Comparison of ENCODE assay signal across 27 cellular contexts in the genomic region with DNA sequence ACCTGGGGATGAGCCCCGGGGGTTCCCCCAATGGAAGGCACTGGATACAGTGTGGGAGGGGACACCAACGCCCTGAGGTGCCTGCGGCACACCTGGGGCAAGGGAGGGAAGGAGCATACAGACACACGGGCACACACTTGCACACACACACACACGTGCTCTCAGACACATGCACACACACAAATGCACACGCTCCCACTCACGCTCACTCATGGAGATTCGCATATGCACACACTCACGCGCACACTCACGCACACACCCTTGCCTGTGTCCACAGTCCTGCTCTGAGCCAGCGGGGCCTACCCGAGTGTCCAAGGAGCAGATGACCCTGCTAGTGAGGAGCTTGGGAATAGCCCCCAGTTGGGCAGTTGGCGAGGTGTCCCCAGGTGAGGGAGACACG. TPM values are rescaled to one million over a fixed set of nuclear protein-coding genes. Genes with fewer than 3 reads are reported as not detected.
A peak's percentile ranks its signal among the peaks of the same experiment; 100 is the strongest.
DNase-seq lines count a peak whose midpoint lies in the region; ATAC-seq, FAIRE-seq and TF ChIP-seq lines count a peak whose summit lies in the region.
"Had no signal": no experiment of that assay in that cellular context is flagged by ENCODE, and none has a peak within 500 bp of the region (broad histone marks: within the 10 kb centered on the region; RNA-seq: fewer than 3 reads in every experiment).

No MANE protein-coding gene starts in this region.

- no peak overlapping the region for H3K4me3 Mint-ChIP-seq in activated CD4-positive, alpha-beta T cell treated with anti-CD3 and anti-CD28 coated beads, Interleukin-2, amount 10 ng/mL, durations not matched to agents 24 days and 14 days
- H3K4me3 Mint-ChIP-seq in activated T-helper 2 cell treated with anti-CD3 and anti-CD28 coated beads, Interferon-gamma antibody, Interleukin-2, Interleukin-4, amounts not matched to agents 10 μg/mL and 5 μg/mL and 100 μg/mL, durations not matched to agents 14 hours and 24 hours and 36 hours (ENCODE audit: low read depth) = no peak overlapping the region
- H3K4me3 Mint-ChIP-seq: H9, HFFc6, IgD-negative memory B cell had no signal

- H2AK5ac ChIP-seq in H1 (ENCODE audit: low read depth, low read length) = no peak overlapping the region

- H3K4me3 ChIP-seq in HepG2 (replicated peaks in 1 of 3; ENCODE audit: insufficient read depth in 1 of 3, low read depth in 2 of 3, low read length in 3 of 3) (no peak overlapping the region), right lobe of liver (no peak overlapping the region), H1 (ENCODE audit: extremely low read depth in 1 of 4, insufficient read depth in 2 of 4, low read depth in 3 of 4, low read length in 4 of 4) (no peak overlapping the region), spleen (peak overlapping the region in 1 of 8 donors; percentile 56)
- H3K4me3 ChIP-seq: SJSA1 had no signal

- no peak overlapping the region for H3K56ac ChIP-seq in H1 (replicated peaks; ENCODE audit: insufficient read length, low read depth, low read length)

- H3K27me3 Mint-ChIP-seq in activated CD4-positive, alpha-beta T cell treated with anti-CD3 and anti-CD28 coated beads, Interleukin-2, amount 10 ng/mL, durations not matched to agents 24 days and 14 days = peaks cover 2% of the 10 kb centered on the region
- no peaks in the 10 kb centered on the region for H3K27me3 Mint-ChIP-seq in activated T-helper 2 cell treated with anti-CD3 and anti-CD28 coated beads, Interferon-gamma antibody, Interleukin-2, Interleukin-4, amounts not matched to agents 10 μg/mL and 5 μg/mL and 100 μg/mL, durations not matched to agents 14 hours and 24 hours and 36 hours (ENCODE audit: low read depth)

- no peak overlapping the region for H2BK12ac ChIP-seq in H1 (ENCODE audit: low read depth, low read length)

- H2BK20ac ChIP-seq in H1 (ENCODE audit: low read length) = no peak overlapping the region

- no peak overlapping the region for H3K27ac Mint-ChIP-seq in activated CD4-positive, alpha-beta T cell treated with anti-CD3 and anti-CD28 coated beads, Interleukin-2, amount 10 ng/mL, durations not matched to agents 24 days and 14 days
- no peak overlapping the region for H3K27ac Mint-ChIP-seq in activated T-helper 2 cell treated with anti-CD3 and anti-CD28 coated beads, Interferon-gamma antibody, Interleukin-2, Interleukin-4, amounts not matched to agents 10 μg/mL and 5 μg/mL and 100 μg/mL, durations not matched to agents 14 hours and 24 hours and 36 hours
- H3K27ac Mint-ChIP-seq: HFFc6 had no signal

- no TSS peak for BruUV-seq in HepG2 (replicated peaks; lab: Mats Ljungman, UMichigan)

- H2AFZ ChIP-seq in HepG2 (ENCODE audit: low read length) (no peak overlapping the region), H1 (ENCODE audit: low read length) (no peak overlapping the region)

- no peak for ATAC-seq in HepG2
- no peak for ATAC-seq in right lobe of liver

- no peaks in the 10 kb centered on the region for H3K79me2 ChIP-seq in HepG2 (ENCODE audit: insufficient read depth, low read length)
- no peaks in the 10 kb centered on the region for H3K79me2 ChIP-seq in H1 (ENCODE audit: control insufficient read depth in 1 of 2, insufficient read depth in 2 of 2, low read length in 2 of 2)

- 71% methylated on average over 13 of the region's 15 CpGs for WGBS in HepG2 (ENCODE audit: low lambda C conversion rate)
- WGBS in right lobe of liver (ENCODE audit: insufficient coverage, low coverage, low lambda C conversion rate, missing lambda C conversion rate) = 60% methylated on average over 2 of the region's 15 CpGs
- 87% methylated on average over 15 of the region's 15 CpGs; no CpG with 5 or more reads in 1 of the 2 experiments for WGBS in H1 (ENCODE audit: extremely low coverage in 1 of 2, insufficient coverage in 1 of 2, insufficient read length in 1 of 2, insufficient replicate concordance in 2 of 2, low coverage in 1 of 2, low lambda C conversion rate in 2 of 2, missing lambda C conversion rate in 1 of 2), 2 experiments
- 84 to 93% (median 91%) methylated on average over 11 to 15 of the region's 15 CpGs for WGBS in spleen, 5 donors

- H3K4ac ChIP-seq in H1 (replicated peaks; ENCODE audit: insufficient read length, low read depth, low read length) = no peak overlapping the region

- TF ChIP-seq EP300 in HepG2 (IDR thresholded peaks at IDR 0.05; ENCODE audit: low read depth in 2 of 2, low read length in 2 of 2) = no peak
- no peak for TF ChIP-seq EP300 in HepG2 (CRISPR knock-in tag; IDR thresholded peaks at IDR 0.05; ENCODE audit: borderline replicate concordance)
- TF ChIP-seq EP300 in H1 (IDR thresholded peaks at IDR 0.05; ENCODE audit: borderline replicate concordance in 1 of 2, low read depth in 2 of 2, low read length in 2 of 2) = no peak

- no peak overlapping the region; the same call in 1 of the 2 replicates for H4K8ac ChIP-seq in H1 (ENCODE audit: extremely low read depth, insufficient read depth, low read length)

- no peak for TF ChIP-seq CTCF in HepG2 (CRISPR knock-in tag; IDR thresholded peaks at IDR 0.05)
- TF ChIP-seq CTCF in right lobe of liver (IDR thresholded peaks at IDR 0.05) = no peak
- TF ChIP-seq CTCF in H1 (IDR thresholded peaks at IDR 0.05; ENCODE audit: control extremely low read depth in 1 of 3, insufficient read depth in 1 of 3, low read depth in 1 of 3, low read length in 3 of 3) = no peak
- no peak for TF ChIP-seq CTCF in spleen (IDR thresholded peaks at IDR 0.05 in 8 of 11, conservative IDR thresholded peaks at IDR 0.05 in 3 of 11)

- POLR2A ChIA-PET in HepG2 (lab: Yijun Ruan, JAX) (interaction anchor here (0.6 kb wide), 1 partner anchor 245 kb away, joined by 3 read pairs; no protein-coding TSS in a partner anchor), H1 (lab: Charles Lee; ENCODE audit: partially characterized antibody) (interaction anchor here (1.3 kb wide), 1 partner anchor 8 kb away, joined by 3 read pairs; no protein-coding TSS in a partner anchor)

- no peaks in the 10 kb centered on the region for H3K27me3 ChIP-seq in HepG2 (ENCODE audit: control insufficient read depth in 1 of 2, insufficient read depth in 2 of 2, low read length in 2 of 2)
- no peaks in the 10 kb centered on the region for H3K27me3 ChIP-seq in right lobe of liver
- no peaks in the 10 kb centered on the region for H3K27me3 ChIP-seq in H1 (replicated peaks in 1 of 4; ENCODE audit: control insufficient read depth in 3 of 4, extremely low read depth in 1 of 4, insufficient read depth in 3 of 4, low read length in 3 of 4)
- H3K27me3 ChIP-seq in spleen (replicated peaks in 1 of 7) = peaks cover 0 to 6% (median 0%) of the 10 kb centered on the region in 7 donors

- H3K27ac ChIP-seq in HepG2 (ENCODE audit: extremely low read length, insufficient read depth, low read length) (no peak overlapping the region), right lobe of liver (no peak overlapping the region), H1 (ENCODE audit: low read depth, low read length) (no peak overlapping the region), spleen (peak overlapping the region in 5 of 8 donors; percentile 78 to 92 (median 86))
- H3K27ac ChIP-seq: KMS-11, SJSA1 had no signal

- H3K23ac ChIP-seq in H1 (ENCODE audit: insufficient read length) = no peak overlapping the region

- FAIRE-seq in HepG2 (lab: Jason Lieb, UNC) = no peak
- no peak for FAIRE-seq in H1 (lab: Jason Lieb, UNC)
- FAIRE-seq: GM18507 had no signal

- no peak for TF ChIP-seq RAD21 in HepG2 (CRISPR knock-in tag; IDR thresholded peaks at IDR 0.05)
- no peak for TF ChIP-seq RAD21 in H1 (IDR thresholded peaks at IDR 0.05 in 1 of 2, conservative IDR thresholded peaks at IDR 0.05 in 1 of 2; ENCODE audit: low read depth in 2 of 2, low read length in 2 of 2)

- intact Hi-C loops in HepG2 (cut with micrococcal nuclease; ENCODE audit: unreplicated experiment) (no loop called here), right lobe of liver (cut with DNase I) (loop anchor here in 1 of 2 donors (10.0 kb wide), 2 partner anchors 46 to 86 kb away; partner anchors contain the start of genes NDUFAF8 and TEPSIN), spleen (cut with DNase I; ENCODE audit: low total_unique reads) (loop anchor here (10.0 kb wide), 1 partner anchor 46 kb away; no protein-coding TSS in a partner anchor)
- intact Hi-C loops in activated CD4-positive, alpha-beta T cell treated with anti-CD3 and anti-CD28 coated beads, Interleukin-2, amount 10 ng/mL, durations not matched to agents 24 days and 14 days (cut with micrococcal nuclease) = no loop called here
- intact Hi-C loops in activated T-helper 2 cell treated with anti-CD3 and anti-CD28 coated beads, Interferon-gamma antibody, Interleukin-2, Interleukin-4, amounts not matched to agents 10 μg/mL and 5 μg/mL and 100 μg/mL, durations not matched to agents 14 hours and 24 hours and 36 hours (cut with micrococcal nuclease) = no loop called here

- H4K91ac ChIP-seq in H1 (replicated peaks; ENCODE audit: insufficient read length, low read length) = no peak overlapping the region

- H3K79me1 ChIP-seq in H1 (ENCODE audit: low read depth, low read length) = no peaks in the 10 kb centered on the region

- peaks cover 15% of the 10 kb centered on the region for H3K4me1 ChIP-seq in HepG2 (ENCODE audit: insufficient read depth, low read length)
- H3K4me1 ChIP-seq in right lobe of liver = no peaks in the 10 kb centered on the region
- H3K4me1 ChIP-seq in H1 (replicated peaks in 1 of 4; ENCODE audit: control insufficient read depth in 3 of 4, insufficient read depth in 4 of 4, low read length in 3 of 4) = no peaks in the 10 kb centered on the region; a peak in 1 of 7 replicates
- peaks cover 0 to 64% (median 38%) of the 10 kb centered on the region in 6 donors for H3K4me1 ChIP-seq in spleen

- H3K9ac ChIP-seq in HepG2 (ENCODE audit: insufficient read depth, low read depth, low read length) (no peak overlapping the region), H1 (replicated peaks in 1 of 4; ENCODE audit: extremely low read depth in 1 of 4, low read depth in 3 of 4, low read length in 3 of 4) (no peak overlapping the region)
- H3K9ac ChIP-seq: KMS-11 had no signal

- no peaks in the 10 kb centered on the region for H3K9me3 Mint-ChIP-seq in activated CD4-positive, alpha-beta T cell treated with anti-CD3 and anti-CD28 coated beads, Interleukin-2, amount 10 ng/mL, durations not matched to agents 24 days and 14 days
- no peaks in the 10 kb centered on the region for H3K9me3 Mint-ChIP-seq in activated T-helper 2 cell treated with anti-CD3 and anti-CD28 coated beads, Interferon-gamma antibody, Interleukin-2, Interleukin-4, amounts not matched to agents 10 μg/mL and 5 μg/mL and 100 μg/mL, durations not matched to agents 14 hours and 24 hours and 36 hours
- H3K9me3 Mint-ChIP-seq: H9, HFFc6, IgD-negative memory B cell had no signal

- H4K5ac ChIP-seq in H1 (ENCODE audit: insufficient read length, low read depth, low read length) = no peak overlapping the region

- H2BK15ac ChIP-seq in H1 (ENCODE audit: low read length) = peak overlapping the region; percentile 81; the same call in 1 of the 2 replicates

- no peak overlapping the region for H3K18ac ChIP-seq in H1 (ENCODE audit: extremely low read depth, low read length)

- no peak overlapping the region for H2BK120ac ChIP-seq in H1 (replicated peaks; ENCODE audit: low read depth, low read length)

- no peaks in the 10 kb centered on the region for H3K4me1 Mint-ChIP-seq in activated CD4-positive, alpha-beta T cell treated with anti-CD3 and anti-CD28 coated beads, Interleukin-2, amount 10 ng/mL, durations not matched to agents 24 days and 14 days
- H3K4me1 Mint-ChIP-seq in activated T-helper 2 cell treated with anti-CD3 and anti-CD28 coated beads, Interferon-gamma antibody, Interleukin-2, Interleukin-4, amounts not matched to agents 10 μg/mL and 5 μg/mL and 100 μg/mL, durations not matched to agents 14 hours and 24 hours and 36 hours (ENCODE audit: low read depth) = no peaks in the 10 kb centered on the region

- H3K9me3 ChIP-seq in HepG2 (ENCODE audit: low read length) = no peaks in the 10 kb centered on the region
- H3K9me3 ChIP-seq in right lobe of liver = no peaks in the 10 kb centered on the region
- H3K9me3 ChIP-seq in H1 (ENCODE audit: insufficient read depth in 2 of 2, low read depth in 1 of 2, low read length in 1 of 2) = no peaks in the 10 kb centered on the region
- H3K9me3 ChIP-seq in spleen = no peaks in the 10 kb centered on the region
- H3K9me3 ChIP-seq: SJSA1 had no signal

- H4K20me1 ChIP-seq in HepG2 (ENCODE audit: insufficient read depth, low read length) = no peaks in the 10 kb centered on the region
- no peaks in the 10 kb centered on the region for H4K20me1 ChIP-seq in H1 (replicated peaks in 1 of 2; ENCODE audit: control insufficient read depth in 1 of 2, insufficient read depth in 2 of 2, low read length in 2 of 2)

- no peaks in the 10 kb centered on the region for H3K23me2 ChIP-seq in H1 (ENCODE audit: low read depth, low read length)

- DNase-seq in HepG2 (ENCODE audit: low spot score) (no peak), right lobe of liver (no peak), H1 (ENCODE audit: low read depth in 1 of 2, low spot score in 2 of 2) (no peak), spleen (no peak)
- no peak for DNase-seq in activated CD4-positive, alpha-beta T cell treated with anti-CD3 and anti-CD28 coated beads, Interleukin-2, amount 10 ng/mL, durations not matched to agents 24 days and 14 days
- DNase-seq in stimulated activated CD4-positive, alpha-beta T cell treated with anti-CD3 and anti-CD28 coated beads, Interleukin-2, amount 100 ng/mL, for 24 hours = no peak
- no peak for DNase-seq in activated T-helper 2 cell treated with anti-CD3 and anti-CD28 coated beads, Interferon-gamma antibody, Interleukin-2, Interleukin-4, amounts not matched to agents 10 μg/mL and 5 μg/mL and 100 μg/mL, durations not matched to agents 14 hours and 24 hours and 36 hours (ENCODE audit: low spot score)
- DNase-seq: AML-193, Calu3, DMS153, DND-41, H9, HFFc6, MM.1S, NCI-H1417, NCI-H1694, NCI-H2029 treated with DMSO at 0.1 percent for 48 hours, NCI-H526 treated with DMSO at 0.1 percent for 48 hours, Right ventricle myocardium superior, RPMI8226 had no signal

- no peaks in the 10 kb centered on the region for H3K36me3 Mint-ChIP-seq in activated CD4-positive, alpha-beta T cell treated with anti-CD3 and anti-CD28 coated beads, Interleukin-2, amount 10 ng/mL, durations not matched to agents 24 days and 14 days (ENCODE audit: low read depth)
- no peaks in the 10 kb centered on the region for H3K36me3 Mint-ChIP-seq in activated T-helper 2 cell treated with anti-CD3 and anti-CD28 coated beads, Interferon-gamma antibody, Interleukin-2, Interleukin-4, amounts not matched to agents 10 μg/mL and 5 μg/mL and 100 μg/mL, durations not matched to agents 14 hours and 24 hours and 36 hours (ENCODE audit: low read depth)
- H3K36me3 Mint-ChIP-seq: IgD-negative memory B cell had no signal

- H3K4me2 ChIP-seq in HepG2 (ENCODE audit: low read depth, low read length) = no peak overlapping the region
- H3K4me2 ChIP-seq in H1 (ENCODE audit: insufficient read depth in 1 of 2, low read depth in 2 of 2, low read length in 2 of 2) = no peak overlapping the region
- H3K4me2 ChIP-seq: KMS-11 had no signal

- H3K14ac ChIP-seq in H1 (ENCODE audit: insufficient read length) = no peak overlapping the region

- H3K36me3 ChIP-seq in HepG2 (replicated peaks in 1 of 2; ENCODE audit: control insufficient read depth in 1 of 2, insufficient read depth in 2 of 2, low read length in 2 of 2) (no peaks in the 10 kb centered on the region), right lobe of liver (no peaks in the 10 kb centered on the region), H1 (ENCODE audit: control insufficient read depth in 2 of 4, insufficient read depth in 4 of 4, low read length in 3 of 4) (no peaks in the 10 kb centered on the region), spleen (no peaks in the 10 kb centered on the region)
- H3K36me3 ChIP-seq: SJSA1 had no signal

- CTCF ChIA-PET in HepG2 (lab: Yijun Ruan, JAX; ENCODE audit: low intra/inter-chr PET ratio, low total read pairs) = no interaction called here
- CTCF ChIA-PET in H1 (lab: Charles Lee; ENCODE audit: partially characterized antibody) = interaction anchor here (1.1 to 1.7 kb wide), 3 partner anchors 18 to 52 kb away, joined by 3 to 4 read pairs (median 3); no protein-coding TSS in a partner anchor

- 0 out of 2 replicates have a peak overlapping the region, but pooled peaks have one; percentile 7 for H2BK5ac ChIP-seq in H1 (ENCODE audit: low read depth, low read length)

- in situ Hi-C loops in HepG2 (cut with HindIII; ENCODE audit: extremely low pct_ligation_motif_present, low pct_unique_long_range_greater_than_20kb) = no loop called here

- TF ChIP-seq POLR2A in HepG2 (IDR thresholded peaks at IDR 0.05; ENCODE audit: insufficient read depth in 1 of 2, low read depth in 2 of 2, low read length in 2 of 2) (no peak), right lobe of liver (IDR thresholded peaks at IDR 0.05) (no peak), H1 (IDR thresholded peaks at IDR 0.05; ENCODE audit: control extremely low read depth in 1 of 2, low read depth in 2 of 2, low read length in 2 of 2) (no peak), spleen (IDR thresholded peaks at IDR 0.05) (no peak)

RNA-seq across cellular contexts. Expression of gene PVALEF, which starts 16.7 kb away (rescaled TPM):
- 0.18 TPM in 1 of 2 replicates, not detected in the other for total RNA-seq in HepG2 (2016; rRNA removed; fragmentation: Illumina TruSeq; extraction: Trizol)
- 0.40 and 0.53 TPM in 2 replicates for total RNA-seq in HepG2 (2016; cell fraction: cytosol; rRNA removed; fragmentation: Illumina TruSeq; extraction: Trizol; ENCODE audit: low read depth)
- 0.13 and 0.22 TPM in 2 replicates for total RNA-seq in HepG2 (2016; cell fraction: insoluble cytoplasmic fraction; rRNA removed; fragmentation: Illumina TruSeq; extraction: Trizol)
- 0.25 and 0.28 TPM in 2 replicates for total RNA-seq in HepG2 (2016; cell fraction: membrane; rRNA removed; fragmentation: Illumina TruSeq; extraction: Trizol)
- 0.28 TPM in 1 of 2 replicates, not detected in the other for total RNA-seq in HepG2 (2016; cell fraction: nucleus; rRNA removed; fragmentation: Illumina TruSeq; extraction: Trizol)
- 0.18 and 0.24 TPM in 2 replicates for polyA plus RNA-seq in HepG2 (2011; rRNA removed)
- polyA plus RNA-seq in HepG2 (2011; cell fraction: cytosol; rRNA removed) = 0.11 TPM in 1 of 2 replicates, not detected in the other
- polyA plus RNA-seq in HepG2 (2011; cell fraction: nucleus; rRNA removed) = 0.21 and 0.42 TPM in 2 replicates
- not detected in 2 replicates for polyA plus RNA-seq in HepG2 (2012)
- 0.29 and 0.34 TPM in 2 replicates for polyA plus RNA-seq in HepG2 (2016; cell fraction: cytosol; fragmentation: Illumina TruSeq; extraction: Trizol; ENCODE audit: low read depth)
- polyA plus RNA-seq in HepG2 (2016; cell fraction: insoluble cytoplasmic fraction; fragmentation: Illumina TruSeq; extraction: Trizol; ENCODE audit: low read depth) = 0.39 and 0.44 TPM in 2 replicates
- polyA plus RNA-seq in HepG2 (2016; cell fraction: membrane; fragmentation: Illumina TruSeq; extraction: Trizol; ENCODE audit: low read depth) = 0.14 and 0.19 TPM in 2 replicates
- 0.36 TPM in 1 of 2 replicates, not detected in the other for polyA plus RNA-seq in HepG2 (2016; cell fraction: nucleus; fragmentation: Illumina TruSeq; extraction: Trizol; ENCODE audit: insufficient read depth, low read depth)
- 0.09 and 0.18 TPM in 2 replicates for polyA minus RNA-seq in HepG2 (2011; rRNA and poly(A)+ RNA removed; ENCODE audit: low replicate concordance)
- not detected in 2 replicates for polyA minus RNA-seq in HepG2 (2011; cell fraction: cytosol; rRNA and poly(A)+ RNA removed)
- polyA minus RNA-seq in HepG2 (2011; cell fraction: nucleus; rRNA and poly(A)+ RNA removed) = not detected in 2 replicates
- not detected for total RNA-seq in right lobe of liver
- total RNA-seq in H1 (2021; fragmentation: NEBNext Ultra II Directional; extraction: Animal tissue kit (Norgen Biotek cat#: 25700)) = not detected in 2 replicates
- 0.03 and 0.05 TPM in 2 replicates for polyA plus RNA-seq in H1 (2011; rRNA removed)
- not detected for polyA plus RNA-seq in H1 (2011; cell fraction: cytosol; rRNA removed)
- polyA plus RNA-seq in H1 (2011; cell fraction: nucleus; rRNA removed) = not detected
- 0.12 TPM in 1 of 4 replicates, not detected in the others for polyA plus RNA-seq in H1 (2012, experiment 1 of 2)
- polyA plus RNA-seq in H1 (2012, experiment 2 of 2) = not detected
- not detected for polyA plus RNA-seq in H1 (2013, experiment 1 of 2)
- polyA plus RNA-seq in H1 (2013, experiment 2 of 2) = not detected
- polyA minus RNA-seq in H1 (2011; rRNA and poly(A)+ RNA removed) = not detected in 2 replicates
- polyA minus RNA-seq in H1 (2011; cell fraction: cytosol; rRNA and poly(A)+ RNA removed) = not detected
- polyA minus RNA-seq in H1 (2011; cell fraction: nucleus; rRNA and poly(A)+ RNA removed) = not detected
- total RNA-seq in spleen = not detected
- not detected for polyA plus RNA-seq in spleen
- total RNA-seq in activated CD4-positive, alpha-beta T cell treated with anti-CD3 and anti-CD28 coated beads, Interleukin-2, amount 10 ng/mL, durations not matched to agents 24 days and 14 days = not detected in 2 replicates
- not detected in 2 replicates for total RNA-seq in activated T-helper 2 cell treated with anti-CD3 and anti-CD28 coated beads, Interferon-gamma antibody, Interleukin-2, Interleukin-4, amounts not matched to agents 10 μg/mL and 5 μg/mL and 100 μg/mL, durations not matched to agents 14 hours and 24 hours and 36 hours
- total RNA-seq: A172, Calu3, H9, HFFc6, NCI-H460, Right ventricle myocardium superior, SJSA1 had no signal
- polyA plus RNA-seq: AG04450, IgD-negative memory B cell had no signal

RNA-seq across cellular contexts. Expression of gene AATK, which starts 17.4 kb away (rescaled TPM):
- total RNA-seq in HepG2 (2016; rRNA removed; fragmentation: Illumina TruSeq; extraction: Trizol) (6.1 and 8.4 TPM in 2 replicates), right lobe of liver (1 to 10 TPM in 2 of 6 experiments, under 1 TPM in 4; 0.31 to 1.2 (median 0.86) TPM), spleen (10 to 100 TPM; 10.9 to 69.5 (median 23.2) TPM)
- 1.5 and 2.0 TPM in 2 replicates for total RNA-seq in HepG2 (2016; cell fraction: cytosol; rRNA removed; fragmentation: Illumina TruSeq; extraction: Trizol; ENCODE audit: low read depth)
- total RNA-seq in HepG2 (2016; cell fraction: insoluble cytoplasmic fraction; rRNA removed; fragmentation: Illumina TruSeq; extraction: Trizol) = 5.3 and 9.5 TPM in 2 replicates
- total RNA-seq in HepG2 (2016; cell fraction: membrane; rRNA removed; fragmentation: Illumina TruSeq; extraction: Trizol) = 2.9 and 3.0 TPM in 2 replicates
- total RNA-seq in HepG2 (2016; cell fraction: nucleus; rRNA removed; fragmentation: Illumina TruSeq; extraction: Trizol) = 9.7 and 12.6 TPM in 2 replicates
- polyA plus RNA-seq in HepG2 (2011; rRNA removed) (2.9 and 5.2 TPM in 2 replicates), H1 (2011; rRNA removed) (1.7 and 3.6 TPM in 2 replicates), spleen (10 to 100 TPM in 1 of 3 donors, 1 to 10 TPM in 2; 2.5 to 17.4 (median 7.1) TPM)
- 2.9 and 4.3 TPM in 2 replicates for polyA plus RNA-seq in HepG2 (2011; cell fraction: cytosol; rRNA removed)
- polyA plus RNA-seq in HepG2 (2011; cell fraction: nucleus; rRNA removed) = 15.0 and 16.5 TPM in 2 replicates
- polyA plus RNA-seq in HepG2 (2012) = 4.4 and 8.0 TPM in 2 replicates
- 0.54 and 0.65 TPM in 2 replicates for polyA plus RNA-seq in HepG2 (2016; cell fraction: cytosol; fragmentation: Illumina TruSeq; extraction: Trizol; ENCODE audit: low read depth)
- polyA plus RNA-seq in HepG2 (2016; cell fraction: insoluble cytoplasmic fraction; fragmentation: Illumina TruSeq; extraction: Trizol; ENCODE audit: low read depth) = 5.7 and 6.0 TPM in 2 replicates
- 1.1 and 1.8 TPM in 2 replicates for polyA plus RNA-seq in HepG2 (2016; cell fraction: membrane; fragmentation: Illumina TruSeq; extraction: Trizol; ENCODE audit: low read depth)
- 14.7 and 18.3 TPM in 2 replicates for polyA plus RNA-seq in HepG2 (2016; cell fraction: nucleus; fragmentation: Illumina TruSeq; extraction: Trizol; ENCODE audit: insufficient read depth, low read depth)
- polyA minus RNA-seq in HepG2 (2011; rRNA and poly(A)+ RNA removed; ENCODE audit: low replicate concordance) = 20.3 and 42.0 TPM in 2 replicates
- polyA minus RNA-seq in HepG2 (2011; cell fraction: cytosol; rRNA and poly(A)+ RNA removed) = 7.4 and 11.0 TPM in 2 replicates
- polyA minus RNA-seq in HepG2 (2011; cell fraction: nucleus; rRNA and poly(A)+ RNA removed) = 3.6 and 4.6 TPM in 2 replicates
- total RNA-seq in H1 (2021; fragmentation: NEBNext Ultra II Directional; extraction: Animal tissue kit (Norgen Biotek cat#: 25700)) = 3.2 and 3.5 TPM in 2 replicates
- 2.2 TPM for polyA plus RNA-seq in H1 (2011; cell fraction: cytosol; rRNA removed)
- 7.4 TPM for polyA plus RNA-seq in H1 (2011; cell fraction: nucleus; rRNA removed)
- 2.2 to 3.3 TPM (median 2.6 TPM) in 4 replicates for polyA plus RNA-seq in H1 (2012, experiment 1 of 2)
- polyA plus RNA-seq in H1 (2012, experiment 2 of 2) = 1.1 TPM
- 1.9 TPM for polyA plus RNA-seq in H1 (2013, experiment 1 of 2)
- 1.8 TPM for polyA plus RNA-seq in H1 (2013, experiment 2 of 2)
- polyA minus RNA-seq in H1 (2011; rRNA and poly(A)+ RNA removed) = 1.4 and 2.8 TPM in 2 replicates
- polyA minus RNA-seq in H1 (2011; cell fraction: cytosol; rRNA and poly(A)+ RNA removed) = 5.8 TPM
- 4.8 TPM for polyA minus RNA-seq in H1 (2011; cell fraction: nucleus; rRNA and poly(A)+ RNA removed)
- total RNA-seq in activated CD4-positive, alpha-beta T cell treated with anti-CD3 and anti-CD28 coated beads, Interleukin-2, amount 10 ng/mL, durations not matched to agents 24 days and 14 days = 0.42 and 0.78 TPM in 2 replicates
- 0.48 and 0.89 TPM in 2 replicates for total RNA-seq in activated T-helper 2 cell treated with anti-CD3 and anti-CD28 coated beads, Interferon-gamma antibody, Interleukin-2, Interleukin-4, amounts not matched to agents 10 μg/mL and 5 μg/mL and 100 μg/mL, durations not matched to agents 14 hours and 24 hours and 36 hours
- total RNA-seq: Calu3 had no signal

Comparison
In these comparisons a context has a peak if more than half of its experiments do, and no peak if none do; other contexts are left out.
1. H3K27ac ChIP-seq: peak in spleen (5 of 8); none in HepG2 (single experiment), right lobe of liver (0 of 3) and H1 (single experiment).